ENCODE assay signal across 8 cellular contexts in the genomic region with DNA sequence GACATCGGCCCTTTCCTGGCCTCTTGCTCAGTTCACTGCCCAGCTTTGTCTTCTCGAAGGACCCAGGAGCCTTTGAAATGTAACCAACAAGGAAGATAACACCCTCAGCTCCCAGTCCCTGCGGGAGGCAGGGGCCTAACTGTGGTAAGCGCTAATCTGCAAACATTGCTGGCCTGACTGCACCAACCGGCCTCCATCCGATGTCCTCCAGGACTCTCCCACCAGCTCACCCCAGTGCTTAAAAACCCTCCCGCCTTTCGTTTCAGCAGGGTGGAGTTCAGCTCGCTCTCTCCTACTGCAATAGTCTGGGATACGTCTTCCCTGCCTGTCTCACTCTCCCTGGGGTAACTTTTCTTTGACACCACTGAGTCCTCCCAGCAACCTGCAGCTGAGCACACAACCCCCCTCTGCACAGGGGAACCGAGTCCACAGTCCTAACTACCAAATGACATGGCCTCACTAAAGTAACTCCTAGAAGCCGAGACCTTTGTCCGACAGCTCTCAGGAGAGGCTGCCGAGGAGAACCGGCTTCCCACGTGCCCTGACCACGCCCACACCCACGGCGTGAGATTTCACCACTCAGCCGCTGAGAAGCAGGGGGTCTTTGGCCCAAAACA.
DNase-seq lines count a peak whose midpoint lies in the region; ATAC-seq and TF ChIP-seq lines count a peak whose summit lies in the region.

No MANE protein-coding gene starts in this region.

- H3K9me3 Mint-ChIP-seq in CD4-positive, alpha-beta memory T cell, result no peaks in the 10 kb centered on the region
- no peaks in the 10 kb centered on the region for H3K9me3 Mint-ChIP-seq in endodermal cell

- peak overlapping the region; percentile 84 for H3K27ac ChIP-seq in CD4-positive, alpha-beta memory T cell (ENCODE audit: low read depth, low read length)
- H3K27ac ChIP-seq in endodermal cell (ENCODE audit: low read depth, low read length), result no peak overlapping the region

- TF ChIP-seq CTCF in endodermal cell (conservative IDR thresholded peaks at IDR 0.05) (no peak), omental fat pad (IDR thresholded peaks at IDR 0.05) (no peak)

- no peaks in the 10 kb centered on the region for H3K27me3 ChIP-seq in CD4-positive, alpha-beta memory T cell (ENCODE audit: insufficient read depth, low read length)
- no peaks in the 10 kb centered on the region for H3K27me3 ChIP-seq in endodermal cell (ENCODE audit: control insufficient read depth, insufficient read depth, low read length, poor library complexity, severe bottlenecking)

- no peaks in the 10 kb centered on the region for H3K9me3 ChIP-seq in CD4-positive, alpha-beta memory T cell (ENCODE audit: control insufficient read depth in 1 of 2, low read length in 2 of 2)
- no peaks in the 10 kb centered on the region for H3K9me3 ChIP-seq in endodermal cell (ENCODE audit: control insufficient read depth, low read length)

- H3K4me1 ChIP-seq in CD4-positive, alpha-beta memory T cell (ENCODE audit: insufficient read depth, low read length), result peaks cover 95% of the 10 kb centered on the region
- H3K4me1 ChIP-seq in endodermal cell (ENCODE audit: control insufficient read depth, insufficient read depth, low read length), result peaks cover 20% of the 10 kb centered on the region

- H3K36me3 Mint-ChIP-seq in CD4-positive, alpha-beta memory T cell, result peaks cover 11 to 23% of the 10 kb centered on the region in 2 donors
- H3K36me3 Mint-ChIP-seq in endodermal cell (ENCODE audit: low read depth), result no peaks in the 10 kb centered on the region

- DNase-seq in CD4-positive, alpha-beta memory T cell, result no peak
- DNase-seq in NCI-H146 treated with DMSO at 0.1 percent for 48 hours (lab: John Stamatoyannopoulos, UW; ENCODE audit: unreplicated experiment), result peak; percentile 78
- peak; percentile 87 for DNase-seq in endodermal cell
- DNase-seq in omental fat pad (ENCODE audit: low spot score), result no peak
- no peak for DNase-seq in NCI-H446 (lab: John Stamatoyannopoulos, UW)
- no peak for DNase-seq in stimulated activated CD8-positive, alpha-beta memory T cell treated with anti-CD3 and anti-CD28 coated beads, Interleukin-4, amount 100 ng/mL, for 48 hours
- DNase-seq in GM03348 (ENCODE audit: low spot score), result no peak

- peak overlapping the region in 1 of 2 donors; percentile 27 for H3K4me3 ChIP-seq in CD4-positive, alpha-beta memory T cell (ENCODE audit: low read length in 2 of 2)
- H3K4me3 ChIP-seq in endodermal cell (ENCODE audit: low read length), result no peak overlapping the region

- H3K27me3 Mint-ChIP-seq in CD4-positive, alpha-beta memory T cell, result no peaks in the 10 kb centered on the region
- H3K27me3 Mint-ChIP-seq in endodermal cell (ENCODE audit: insufficient read depth), result no peaks in the 10 kb centered on the region

- CTCF ChIA-PET in CD4-positive, alpha-beta memory T cell (lab: Charles Lee; ENCODE audit: partially characterized antibody), result interaction anchor here (1.2 to 13.0 kb wide), 8 partner anchors 14 to 154 kb away, joined by 3 to 141 read pairs (median 10); no protein-coding TSS in a partner anchor

- peaks cover 63 to 90% (median 80%) of the 10 kb centered on the region in 4 donors for H3K4me1 Mint-ChIP-seq in CD4-positive, alpha-beta memory T cell
- H3K4me1 Mint-ChIP-seq in endodermal cell, result peaks cover 40% of the 10 kb centered on the region

- H3K4me3 Mint-ChIP-seq in CD4-positive, alpha-beta memory T cell, result peak overlapping the region; percentile 15 to 92 (median 82)
- H3K4me3 Mint-ChIP-seq in endodermal cell, result peak overlapping the region; percentile 42

- H3K9ac ChIP-seq in endodermal cell (ENCODE audit: extremely low read depth, low read length, poor library complexity, severe bottlenecking), result no peak overlapping the region

- POLR2A ChIA-PET in CD4-positive, alpha-beta memory T cell (lab: Charles Lee; ENCODE audit: partially characterized antibody), result interaction anchor here (1.5 to 9.8 kb wide), 5 partner anchors 11 to 75 kb away, joined by 3 to 160 read pairs (median 28); partner anchors contain the start of gene MBP

- peak overlapping the region; percentile 93 to 100 (median 97) for H3K27ac Mint-ChIP-seq in CD4-positive, alpha-beta memory T cell
- H3K27ac Mint-ChIP-seq in endodermal cell, result peak overlapping the region; percentile 89

- 54% methylated on average over 11 to 20 of the region's 20 CpGs for WGBS in endodermal cell (ENCODE audit: insufficient coverage in 1 of 2, insufficient read length in 1 of 2), 2 experiments

- no peaks in the 10 kb centered on the region for H3K36me3 ChIP-seq in CD4-positive, alpha-beta memory T cell (ENCODE audit: insufficient read depth, low read length)
- H3K36me3 ChIP-seq in endodermal cell (ENCODE audit: control insufficient read depth, insufficient read depth, low read length), result no peaks in the 10 kb centered on the region

- ATAC-seq in omental fat pad (ENCODE audit: low FRiP score), result peak; percentile 21
- no peak for ATAC-seq in activated CD4-positive, CD25-positive, alpha-beta regulatory T cell treated with anti-CD3 and anti-CD28 coated beads, Interleukin-2, amount 50 U/mL, for 24 hours

- intact Hi-C loops in CD4-positive, alpha-beta memory T cell (cut with micrococcal nuclease), result loop anchor here (5.0 kb wide), 1 partner anchor 254 kb away; no protein-coding TSS in a partner anchor

Comparison
In these comparisons a context has a peak if more than half of its experiments do, and no peak if none do; other contexts are left out.
1. DNase-seq: peak in NCI-H146 treated with DMSO at 0.1 percent for 48 hours (single experiment) and endodermal cell (single experiment); none in CD4-positive, alpha-beta memory T cell (0 of 5), omental fat pad (single experiment), NCI-H446 (0 of 2), stimulated activated CD8-positive, alpha-beta memory T cell treated with anti-CD3 and anti-CD28 coated beads, Interleukin-4, amount 100 ng/mL, for 48 hours (single experiment) and GM03348 (single experiment).